In genomic region chr3:195956577-195956976, GRCh38 we compare ENCODE assay signal across 23 cellular contexts.
"Had no signal": no experiment of that assay in that cellular context is flagged by ENCODE, and none has a peak within 500 bp of the region (broad histone marks: within the 10 kb centered on the region; RNA-seq: fewer than 3 reads in every experiment).

No MANE protein-coding gene starts in this region.

- H3K9ac ChIP-seq: parathyroid adenoma had no signal

- H3K4me1 ChIP-seq: parathyroid adenoma, uterus had no signal

- DNase-seq: activated CD4-positive, alpha-beta T cell treated with anti-CD3 and anti-CD28 coated beads for 1 hour; activated effector memory CD4-positive, alpha-beta T cell treated with anti-CD3 and anti-CD28 coated beads, Interleukin-2, amount 50 U/mL, for 16 hours; amniotic stem cell; dermis blood vessel endothelial cell; effector memory CD4-positive, alpha-beta T cell; heart right ventricle; immature natural killer cell; kidney glomerular epithelial cell; left ventricle myocardium superior; mucosa of descending colon; naive B cell; stimulated activated CD4-positive, alpha-beta T cell treated with anti-CD3 and anti-CD28 coated beads, Interleukin-4, amount 100 ng/mL, for 4 hours; stimulated activated naive CD4-positive, alpha-beta T cell treated with Interleukin-2 at 50 U/mL for 16 hours; T-helper 2 cell; uterus had no signal

- H3K36me3 ChIP-seq: uterus had no signal

- ATAC-seq: heart right ventricle, left ventricle myocardium superior, mucosa of descending colon, sciatic nerve had no signal

- H3K27ac ChIP-seq: cardiac muscle cell, esophagus muscularis mucosa, heart right ventricle, neutrophil, parathyroid adenoma, tibial nerve, uterus, VCaP had no signal

- H3K9me3 ChIP-seq: esophagus muscularis mucosa, heart right ventricle, mucosa of descending colon, neutrophil, tibial nerve, uterus had no signal

- H3K4me3 ChIP-seq: cardiac muscle cell, esophagus muscularis mucosa, heart right ventricle, mucosa of descending colon, tibial nerve, uterus had no signal

- H3K9me3 Mint-ChIP-seq: activated naive CD4-positive, alpha-beta T cell treated with anti-CD3 and anti-CD28 coated beads, Interleukin-2, amount 50 U/mL, for 24 hours; immature natural killer cell had no signal

- H2AFZ ChIP-seq: parathyroid adenoma had no signal

- H3K79me2 ChIP-seq: parathyroid adenoma had no signal

- H3K27me3 ChIP-seq: cardiac muscle cell, esophagus muscularis mucosa, heart right ventricle, tibial nerve, uterus had no signal

- H3K27me3 Mint-ChIP-seq: activated naive CD4-positive, alpha-beta T cell treated with anti-CD3 and anti-CD28 coated beads, Interleukin-2, amount 50 U/mL, for 24 hours; naive B cell had no signal
